In genomic region chr3:30676424-30677346, GRCh38 we compare ENCODE assay signal across 17 cellular contexts.
DNase-seq lines count a peak whose midpoint lies in the region; ATAC-seq and TF ChIP-seq lines count a peak whose summit lies in the region.
"Had no signal": no experiment of that assay in that cellular context is flagged by ENCODE, and none has a peak within 500 bp of the region (broad histone marks: within the 10 kb centered on the region; RNA-seq: fewer than 3 reads in every experiment).

No MANE protein-coding gene starts in this region.

- peak overlapping the region; percentile 13 to 18 for H3K27ac ChIP-seq in breast epithelium
- H3K27ac ChIP-seq: hepatocyte had no signal

- peaks cover 3% of the 10 kb centered on the region for H3K9me3 Mint-ChIP-seq in activated CD4-positive, alpha-beta T cell treated with anti-CD3 and anti-CD28 coated beads, Interleukin-2, amount 10 ng/mL, durations not matched to agents 24 days and 14 days
- H3K9me3 Mint-ChIP-seq in stimulated activated memory B cell treated with anti-CD40 and anti-IgM and Interleukin-4, amounts not matched to agents 10 μg/mL and 1 μg/mL and 100 μg/mL, for 72 hours = no peaks in the 10 kb centered on the region
- H3K9me3 Mint-ChIP-seq: neural crest cell had no signal

- H3K4me1 Mint-ChIP-seq in activated CD4-positive, alpha-beta T cell treated with anti-CD3 and anti-CD28 coated beads, Interleukin-2, amount 10 ng/mL, durations not matched to agents 24 days and 14 days = peaks cover 79% of the 10 kb centered on the region
- peaks cover 73% of the 10 kb centered on the region for H3K4me1 Mint-ChIP-seq in stimulated activated memory B cell treated with anti-CD40 and anti-IgM and Interleukin-4, amounts not matched to agents 10 μg/mL and 1 μg/mL and 100 μg/mL, for 72 hours

- H3K27me3 Mint-ChIP-seq in activated CD4-positive, alpha-beta T cell treated with anti-CD3 and anti-CD28 coated beads, Interleukin-2, amount 10 ng/mL, durations not matched to agents 24 days and 14 days = no peaks in the 10 kb centered on the region
- H3K27me3 Mint-ChIP-seq in stimulated activated memory B cell treated with anti-CD40 and anti-IgM and Interleukin-4, amounts not matched to agents 10 μg/mL and 1 μg/mL and 100 μg/mL, for 72 hours = no peaks in the 10 kb centered on the region

- no peak overlapping the region for H3K4me3 ChIP-seq in breast epithelium
- H3K4me3 ChIP-seq: adrenal gland, hepatocyte had no signal

- peaks cover 91% of the 10 kb centered on the region for H3K36me3 Mint-ChIP-seq in activated CD4-positive, alpha-beta T cell treated with anti-CD3 and anti-CD28 coated beads, Interleukin-2, amount 10 ng/mL, durations not matched to agents 24 days and 14 days (ENCODE audit: low read depth)
- H3K36me3 Mint-ChIP-seq in stimulated activated memory B cell treated with anti-CD40 and anti-IgM and Interleukin-4, amounts not matched to agents 10 μg/mL and 1 μg/mL and 100 μg/mL, for 72 hours = peaks cover 85% of the 10 kb centered on the region

- no peak for TF ChIP-seq POLR2A in breast epithelium (IDR thresholded peaks at IDR 0.05)

- no peaks in the 10 kb centered on the region for H3K27me3 ChIP-seq in breast epithelium
- H3K27me3 ChIP-seq: adrenal gland, hepatocyte had no signal

- TF ChIP-seq CTCF in breast epithelium (IDR thresholded peaks at IDR 0.05) = no peak

- ATAC-seq in HG02884 (IDR thresholded peaks at IDR 0.05; ENCODE audit: unreplicated experiment) = peak; percentile 65
- peak; percentile 47 for ATAC-seq in stimulated activated memory B cell treated with anti-CD40 and anti-IgM and Interleukin-4, amounts not matched to agents 10 μg/mL and 1 μg/mL and 100 μg/mL, for 72 hours
- no peak for ATAC-seq in GM21825 (IDR thresholded peaks at IDR 0.05; ENCODE audit: unreplicated experiment)
- no peak for ATAC-seq in GM21381 (IDR thresholded peaks at IDR 0.05; ENCODE audit: unreplicated experiment)
- ATAC-seq: esophagus mucosa, Panc1 had no signal

- no peak for DNase-seq in activated CD4-positive, alpha-beta T cell treated with anti-CD3 and anti-CD28 coated beads, Interleukin-2, amount 10 ng/mL, durations not matched to agents 24 days and 14 days
- no peak for DNase-seq in activated CD4-positive, alpha-beta T cell treated with anti-CD3 and anti-CD28 coated beads, Interleukin-2, amount 50 U/mL, for 4 hours
- DNase-seq in breast epithelium (ENCODE audit: low spot score in 2 of 2) (no peak), DMS153 treated with DMSO at 0.1 percent for 48 hours (lab: John Stamatoyannopoulos, UW; ENCODE audit: unreplicated experiment) (no peak)
- DNase-seq: adrenal gland, COR-L47, GF-D8, NCI-H510A treated with DMSO at 0.1 percent for 48 hours, substantia nigra had no signal

- H3K27ac Mint-ChIP-seq in activated CD4-positive, alpha-beta T cell treated with anti-CD3 and anti-CD28 coated beads, Interleukin-2, amount 10 ng/mL, durations not matched to agents 24 days and 14 days = peak overlapping the region; percentile 75
- H3K27ac Mint-ChIP-seq in stimulated activated memory B cell treated with anti-CD40 and anti-IgM and Interleukin-4, amounts not matched to agents 10 μg/mL and 1 μg/mL and 100 μg/mL, for 72 hours = peak overlapping the region; percentile 79

- no peaks in the 10 kb centered on the region for H3K9me3 ChIP-seq in breast epithelium
- H3K9me3 ChIP-seq: adrenal gland had no signal

- peaks cover 0 to 4% of the 10 kb centered on the region in 2 donors for H3K4me1 ChIP-seq in breast epithelium

- peaks cover 6% of the 10 kb centered on the region for H3K36me3 ChIP-seq in breast epithelium

- intact Hi-C loops in activated CD4-positive, alpha-beta T cell treated with anti-CD3 and anti-CD28 coated beads, Interleukin-2, amount 10 ng/mL, durations not matched to agents 24 days and 14 days (cut with micrococcal nuclease) = loop anchor here (1.0 to 5.0 kb wide), 2 partner anchors 9 to 34 kb away; no protein-coding TSS in a partner anchor
- intact Hi-C loops in breast epithelium (cut with DNase I; ENCODE audit: low total_unique reads) = no loop called here

- H3K4me3 Mint-ChIP-seq in activated CD4-positive, alpha-beta T cell treated with anti-CD3 and anti-CD28 coated beads, Interleukin-2, amount 10 ng/mL, durations not matched to agents 24 days and 14 days = peak overlapping the region; percentile 64
- H3K4me3 Mint-ChIP-seq in stimulated activated memory B cell treated with anti-CD40 and anti-IgM and Interleukin-4, amounts not matched to agents 10 μg/mL and 1 μg/mL and 100 μg/mL, for 72 hours = no peak overlapping the region
- H3K4me3 Mint-ChIP-seq: neural crest cell had no signal

Comparison
In these comparisons a context has a peak if more than half of its experiments do, and no peak if none do; other contexts are left out.
1. ATAC-seq: peak in HG02884 (single experiment) and stimulated activated memory B cell treated with anti-CD40 and anti-IgM and Interleukin-4, amounts not matched to agents 10 μg/mL and 1 μg/mL and 100 μg/mL, for 72 hours (single experiment); none in GM21825 (single experiment) and GM21381 (single experiment).